8 cellular contexts compared by ENCODE assay signal in the genomic region with DNA sequence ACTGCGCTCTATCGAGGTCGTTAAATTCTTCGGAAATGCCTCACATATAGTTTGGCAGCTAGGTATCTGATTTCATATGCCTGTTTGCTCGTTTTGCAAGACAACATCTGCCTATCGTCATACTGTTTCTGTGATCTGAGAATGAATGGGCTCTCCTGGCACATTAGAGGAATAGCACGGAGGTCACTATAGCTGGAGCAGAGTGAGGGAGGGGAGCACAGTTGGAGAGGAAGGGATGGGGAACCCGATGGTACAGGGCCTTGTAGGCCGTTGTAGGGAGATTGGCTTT. TPM values are rescaled to one million over a fixed set of nuclear protein-coding genes. Genes with fewer than 3 reads are reported as not detected.
DNase-seq lines count a peak whose midpoint lies in the region; FAIRE-seq and TF ChIP-seq lines count a peak whose summit lies in the region.

No MANE protein-coding gene starts in this region.

- H3K9me3 Mint-ChIP-seq in IgD-negative memory B cell: no peaks in the 10 kb centered on the region

- no peaks in the 10 kb centered on the region for H3K27me3 Mint-ChIP-seq in IgD-negative memory B cell

- no peaks in the 10 kb centered on the region for H3K27me3 ChIP-seq in bronchial epithelial cell (ENCODE audit: control insufficient read depth, insufficient read depth, low read length)
- H3K27me3 ChIP-seq in mucosa of rectum (ENCODE audit: control insufficient read depth in 2 of 2, insufficient read depth in 2 of 2, low read length in 2 of 2): peaks cover 0 to 2% of the 10 kb centered on the region in 2 donors

- peak overlapping the region; percentile 66 to 98 (median 96) for H3K27ac Mint-ChIP-seq in IgD-negative memory B cell

- H3K9ac ChIP-seq in mucosa of rectum (ENCODE audit: low read depth in 1 of 2, low read length in 2 of 2): peak overlapping the region; percentile 75 to 81

- peak overlapping the region; percentile 70 for H3K4me3 ChIP-seq in AG04449 (ENCODE audit: low read depth, low read length)
- peak overlapping the region; percentile 64 for H3K4me3 ChIP-seq in bronchial epithelial cell (ENCODE audit: low read depth, low read length)
- H3K4me3 ChIP-seq in mucosa of rectum (ENCODE audit: low read length in 2 of 2): peak overlapping the region; percentile 68 to 86

- peaks cover 6 to 12% of the 10 kb centered on the region in 2 donors for H3K4me1 ChIP-seq in mucosa of rectum (ENCODE audit: control insufficient read depth in 2 of 2, insufficient read depth in 2 of 2, low read length in 2 of 2)

- H3K27ac ChIP-seq in mucosa of rectum (ENCODE audit: low read depth in 2 of 2, low read length in 2 of 2): peak overlapping the region; percentile 87 to 88

- POLR2A ChIA-PET in AG04449 (lab: Yijun Ruan, JAX): no interaction called here

- H3K4me3 Mint-ChIP-seq in IgD-negative memory B cell: peak overlapping the region; percentile 81 to 91 (median 89)

- H3K36me3 ChIP-seq in bronchial epithelial cell (ENCODE audit: control insufficient read depth, insufficient read depth, low read length) (peaks cover 5% of the 10 kb centered on the region), mucosa of rectum (ENCODE audit: control insufficient read depth in 2 of 2, insufficient read depth in 2 of 2, low read length in 2 of 2) (peaks cover 0 to 5% of the 10 kb centered on the region in 2 donors)

- TF ChIP-seq CTCF in AG04449 (IDR thresholded peaks at IDR 0.05; ENCODE audit: insufficient read depth, low read length, missing control alignments): no peak
- TF ChIP-seq CTCF in bronchial epithelial cell (IDR thresholded peaks at IDR 0.05; ENCODE audit: insufficient read depth, low read length, severe bottlenecking): no peak

- H3K36me3 Mint-ChIP-seq in IgD-negative memory B cell: no peaks in the 10 kb centered on the region

- H3K4me1 Mint-ChIP-seq in IgD-negative memory B cell: peaks cover 11 to 24% (median 12%) of the 10 kb centered on the region in 3 donors

- DNase-seq in AG04449 (ENCODE audit: low read depth, low spot score) (no peak), bronchial epithelial cell (ENCODE audit: low read depth) (peak; percentile 31), NCI-H1092 (lab: John Stamatoyannopoulos, UW) (no peak), NOMO-1 treated with dmso at 0.1 percent for 144 hours (lab: John Stamatoyannopoulos, UW; ENCODE audit: unreplicated experiment) (no peak), NCI-H82 (lab: John Stamatoyannopoulos, UW) (no peak), NCI-H226 (no peak)

- CTCF ChIA-PET in AG04449 (lab: Yijun Ruan, JAX): no interaction called here

- no peak for FAIRE-seq in bronchial epithelial cell (lab: Jason Lieb, UNC)

- no peaks in the 10 kb centered on the region for H3K9me3 ChIP-seq in mucosa of rectum (ENCODE audit: control insufficient read depth in 2 of 2, low read length in 2 of 2)

RNA-seq across cellular contexts. Expression of gene IKBKG, which starts 0.6 kb away (rescaled TPM):
- polyA plus RNA-seq in IgD-negative memory B cell: 37.3 TPM
- 8.4 and 10.3 TPM in 2 replicates for total RNA-seq in bronchial epithelial cell

RNA-seq across cellular contexts. Expression of gene G6PD, which starts 1.3 kb away (rescaled TPM):
- polyA plus RNA-seq in IgD-negative memory B cell: 4.8 TPM
- 17.4 and 20.0 TPM in 2 replicates for total RNA-seq in bronchial epithelial cell

RNA-seq across cellular contexts. Expression of gene FAM3A, which starts 31.9 kb away (rescaled TPM):
- 23.6 TPM for polyA plus RNA-seq in IgD-negative memory B cell
- 33.2 and 36.6 TPM in 2 replicates for total RNA-seq in bronchial epithelial cell

RNA-seq across cellular contexts. Expression of gene CTAG1A, which starts 37.0 kb away (rescaled TPM):
- polyA plus RNA-seq in IgD-negative memory B cell: not detected
- total RNA-seq in bronchial epithelial cell: not detected in 2 replicates

RNA-seq across cellular contexts. Expression of gene SLC10A3, which starts 57.5 kb away (rescaled TPM):
- 54.9 TPM for polyA plus RNA-seq in IgD-negative memory B cell
- 7.4 and 13.4 TPM in 2 replicates for total RNA-seq in bronchial epithelial cell
